ENCODE assay signal across 11 cellular contexts in the genomic region with DNA sequence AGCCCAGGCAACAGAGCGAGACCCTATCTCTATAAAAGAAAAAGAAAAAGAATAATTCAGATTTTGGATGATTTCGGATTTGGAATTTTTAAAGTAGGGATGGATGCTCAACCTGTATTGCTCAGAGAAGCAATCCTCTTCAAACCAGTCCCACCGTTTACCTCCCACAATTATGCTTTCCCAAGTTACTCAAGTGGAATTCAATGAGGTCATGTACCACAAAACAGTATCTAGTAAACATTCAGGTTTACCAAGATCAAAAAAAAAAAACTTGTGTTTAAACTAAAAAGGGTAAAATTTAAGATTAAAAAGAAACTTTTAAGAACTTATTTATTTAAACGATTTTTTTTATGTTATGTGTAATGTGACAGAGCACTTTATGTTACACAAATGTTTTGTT. TPM values are rescaled to one million over a fixed set of nuclear protein-coding genes. Genes with fewer than 3 reads are reported as not detected.
DNase-seq lines count a peak whose midpoint lies in the region; ATAC-seq and TF ChIP-seq lines count a peak whose summit lies in the region.
"Had no signal": no experiment of that assay in that cellular context is flagged by ENCODE, and none has a peak within 500 bp of the region (broad histone marks: within the 10 kb centered on the region; RNA-seq: fewer than 3 reads in every experiment).

No MANE protein-coding gene starts in this region.

- H4K20me1 ChIP-seq in SU-DHL-6 (ENCODE audit: low read depth, low read length): peaks cover 9% of the 10 kb centered on the region; the same call in 1 of the 2 replicates

- peaks cover 45% of the 10 kb centered on the region for H3K4me1 Mint-ChIP-seq in activated naive CD4-positive, alpha-beta T cell treated with anti-CD3 and anti-CD28 coated beads, Interleukin-2, amount 10 ng/mL, durations not matched to agents 7 days and 5 days
- peaks cover 28% of the 10 kb centered on the region for H3K4me1 Mint-ChIP-seq in stimulated activated effector memory CD8-positive, alpha-beta T cell treated with anti-CD3 and anti-CD28 coated beads, Interleukin-12 subunit alpha, Interleukin-12 subunit beta, amount 100 ng/mL, for 72 hours

- DNase-seq in activated naive CD4-positive, alpha-beta T cell treated with anti-CD3 and anti-CD28 coated beads, Interleukin-2, amount 10 ng/mL, durations not matched to agents 7 days and 5 days: no peak
- no peak for DNase-seq in activated naive CD4-positive, alpha-beta T cell treated with anti-CD3 and anti-CD28 coated beads, Interleukin-2, amount 50 U/mL, for 72 hours (ENCODE audit: low spot score in 2 of 2)
- DNase-seq in fibroblast of villous mesenchyme (ENCODE audit: low read depth) (peak; percentile 52), NCI-H146 (lab: John Stamatoyannopoulos, UW) (no peak), amygdala (lab: John Stamatoyannopoulos, UW) (no peak)
- DNase-seq in stimulated activated effector memory CD8-positive, alpha-beta T cell treated with anti-CD3 and anti-CD28 coated beads, Interleukin-12 subunit alpha, Interleukin-12 subunit beta, amount 100 ng/mL, for 72 hours (ENCODE audit: low spot score in 2 of 2): no peak
- DNase-seq: erythroblast, H9, NCI-H1048 had no signal

- no peak for ATAC-seq in activated naive CD4-positive, alpha-beta T cell treated with anti-CD3 and anti-CD28 coated beads, Interleukin-2, amount 50 U/mL, for 72 hours
- no peak for ATAC-seq in stimulated activated effector memory CD8-positive, alpha-beta T cell treated with anti-CD3 and anti-CD28 coated beads, Interleukin-12 subunit alpha, Interleukin-12 subunit beta, amount 100 ng/mL, for 72 hours
- no peak for ATAC-seq in HG02973 (IDR thresholded peaks at IDR 0.05; ENCODE audit: unreplicated experiment)

- no peak overlapping the region for H2AFZ ChIP-seq in SU-DHL-6 (ENCODE audit: low read depth, low read length, severe bottlenecking)

- H3K9me3 ChIP-seq in SU-DHL-6 (ENCODE audit: insufficient read depth, low read length): no peaks in the 10 kb centered on the region

- no peaks in the 10 kb centered on the region for H3K9me3 Mint-ChIP-seq in activated naive CD4-positive, alpha-beta T cell treated with anti-CD3 and anti-CD28 coated beads, Interleukin-2, amount 10 ng/mL, durations not matched to agents 7 days and 5 days
- H3K9me3 Mint-ChIP-seq in activated naive CD4-positive, alpha-beta T cell treated with anti-CD3 and anti-CD28 coated beads, Interleukin-2, amount 50 U/mL, for 72 hours: peaks cover 0 to 3% of the 10 kb centered on the region in 2 donors
- peaks cover 3% of the 10 kb centered on the region for H3K9me3 Mint-ChIP-seq in stimulated activated effector memory CD8-positive, alpha-beta T cell treated with anti-CD3 and anti-CD28 coated beads, Interleukin-12 subunit alpha, Interleukin-12 subunit beta, amount 100 ng/mL, for 72 hours
- H3K9me3 Mint-ChIP-seq: H9 had no signal

- H3K9me2 ChIP-seq in SU-DHL-6 (replicated peaks; ENCODE audit: insufficient read depth, low read length): no peaks in the 10 kb centered on the region

- peaks cover 7% of the 10 kb centered on the region for H3K27me3 Mint-ChIP-seq in activated naive CD4-positive, alpha-beta T cell treated with anti-CD3 and anti-CD28 coated beads, Interleukin-2, amount 10 ng/mL, durations not matched to agents 7 days and 5 days

- H3F3A ChIP-seq in SU-DHL-6 (ENCODE audit: insufficient read depth): peaks cover 12% of the 10 kb centered on the region; the same call in 1 of the 2 replicates

- CTCF ChIA-PET in activated naive CD4-positive, alpha-beta T cell treated with anti-CD3 and anti-CD28 coated beads, Interleukin-2, amount 10 ng/mL, durations not matched to agents 7 days and 5 days (lab: Charles Lee): no interaction called here

- no peak overlapping the region for H3K27ac ChIP-seq in SU-DHL-6 (ENCODE audit: low read depth, low read length)

- peak overlapping the region; percentile 85 for H3K9ac ChIP-seq in SU-DHL-6 (ENCODE audit: low read length)

- peak overlapping the region; percentile 90 for H3K4me3 ChIP-seq in SU-DHL-6 (ENCODE audit: insufficient read depth, low read length, poor library complexity, severe bottlenecking)
- H3K4me3 ChIP-seq in fibroblast of villous mesenchyme (ENCODE audit: low read depth, low read length): peak overlapping the region; percentile 88

- peaks cover 30% of the 10 kb centered on the region; the same call in 1 of the 2 replicates for H3K36me3 ChIP-seq in SU-DHL-6 (ENCODE audit: low read length)

- H3K27me3 ChIP-seq in SU-DHL-6 (ENCODE audit: low read length): no peaks in the 10 kb centered on the region

- peaks cover 43% of the 10 kb centered on the region for H3K36me3 Mint-ChIP-seq in activated naive CD4-positive, alpha-beta T cell treated with anti-CD3 and anti-CD28 coated beads, Interleukin-2, amount 10 ng/mL, durations not matched to agents 7 days and 5 days
- peaks cover 26 to 41% of the 10 kb centered on the region in 2 donors for H3K36me3 Mint-ChIP-seq in activated naive CD4-positive, alpha-beta T cell treated with anti-CD3 and anti-CD28 coated beads, Interleukin-2, amount 50 U/mL, for 72 hours
- H3K36me3 Mint-ChIP-seq in stimulated activated effector memory CD8-positive, alpha-beta T cell treated with anti-CD3 and anti-CD28 coated beads, Interleukin-12 subunit alpha, Interleukin-12 subunit beta, amount 100 ng/mL, for 72 hours: peaks cover 76% of the 10 kb centered on the region

- H3K79me2 ChIP-seq in SU-DHL-6 (ENCODE audit: insufficient read depth, low read length): peaks cover 55% of the 10 kb centered on the region

- peak overlapping the region; percentile 96 for H3K4me2 ChIP-seq in SU-DHL-6 (ENCODE audit: low read depth, low read length, poor library complexity, severe bottlenecking)

- H3K4me3 Mint-ChIP-seq in activated naive CD4-positive, alpha-beta T cell treated with anti-CD3 and anti-CD28 coated beads, Interleukin-2, amount 10 ng/mL, durations not matched to agents 7 days and 5 days: peak overlapping the region; percentile 40
- H3K4me3 Mint-ChIP-seq in stimulated activated effector memory CD8-positive, alpha-beta T cell treated with anti-CD3 and anti-CD28 coated beads, Interleukin-12 subunit alpha, Interleukin-12 subunit beta, amount 100 ng/mL, for 72 hours: peak overlapping the region; percentile 92

- H3K27ac Mint-ChIP-seq in activated naive CD4-positive, alpha-beta T cell treated with anti-CD3 and anti-CD28 coated beads, Interleukin-2, amount 10 ng/mL, durations not matched to agents 7 days and 5 days: no peak overlapping the region
- H3K27ac Mint-ChIP-seq in activated naive CD4-positive, alpha-beta T cell treated with anti-CD3 and anti-CD28 coated beads, Interleukin-2, amount 50 U/mL, for 72 hours: no peak overlapping the region
- H3K27ac Mint-ChIP-seq in stimulated activated effector memory CD8-positive, alpha-beta T cell treated with anti-CD3 and anti-CD28 coated beads, Interleukin-12 subunit alpha, Interleukin-12 subunit beta, amount 100 ng/mL, for 72 hours: no peak overlapping the region
- H3K27ac Mint-ChIP-seq: H9 had no signal

- TF ChIP-seq CTCF in SU-DHL-6 (IDR thresholded peaks at IDR 0.05; ENCODE audit: insufficient read depth, low read length, poor library complexity, severe bottlenecking): no peak
- no peak for TF ChIP-seq CTCF in fibroblast of villous mesenchyme (IDR thresholded peaks at IDR 0.05; ENCODE audit: insufficient read depth, low read depth, low read length)

RNA-seq across cellular contexts. Expression of a gene that starts 2.5 kb away (rescaled TPM):
- total RNA-seq in activated naive CD4-positive, alpha-beta T cell treated with anti-CD3 and anti-CD28 coated beads, Interleukin-2, amount 50 U/mL, for 72 hours: 10 to 100 TPM; 85.9 to 86.1 TPM
- 60.2 and 77.3 TPM in 2 replicates for total RNA-seq in fibroblast of villous mesenchyme

RNA-seq across cellular contexts. Expression of a gene that starts 14.8 kb away (rescaled TPM):
- total RNA-seq in activated naive CD4-positive, alpha-beta T cell treated with anti-CD3 and anti-CD28 coated beads, Interleukin-2, amount 50 U/mL, for 72 hours: 10 to 100 TPM; 18.1 to 21.3 TPM
- 9.1 and 9.7 TPM in 2 replicates for total RNA-seq in fibroblast of villous mesenchyme
